Comparison of ENCODE assay signal across 19 cellular contexts in genomic region chr1:2454227-2454626, GRCh38. TPM values are rescaled to one million over a fixed set of nuclear protein-coding genes. Genes with fewer than 3 reads are reported as not detected.
DNase-seq lines count a peak whose midpoint lies in the region; ATAC-seq and TF ChIP-seq lines count a peak whose summit lies in the region.
"Had no signal": no experiment of that assay in that cellular context is flagged by ENCODE, and none has a peak within 500 bp of the region (broad histone marks: within the 10 kb centered on the region; RNA-seq: fewer than 3 reads in every experiment).

No MANE protein-coding gene starts in this region.

- dilution Hi-C loops in mammary epithelial cell (cut with HindIII; ENCODE audit: low sequenced_read_pairs) = no loop called here

- H3K4me2 ChIP-seq in mammary epithelial cell (ENCODE audit: insufficient read depth, low read depth, low read length) = peak overlapping the region; percentile 52
- H3K4me2 ChIP-seq: GM23338 had no signal

- H3K4me3 ChIP-seq in mammary epithelial cell (replicated peaks in 1 of 3; ENCODE audit: insufficient read depth in 1 of 3, low read depth in 2 of 3, low read length in 3 of 3) = no peak overlapping the region
- H3K4me3 ChIP-seq in breast epithelium = no peak overlapping the region
- no peak overlapping the region for H3K4me3 ChIP-seq in Panc1 (ENCODE audit: low read depth in 2 of 2, low read length in 2 of 2)
- H3K4me3 ChIP-seq in dorsolateral prefrontal cortex = no peak overlapping the region
- H3K4me3 ChIP-seq: GM23338, HAP-1 had no signal

- no peak overlapping the region for H2AFZ ChIP-seq in mammary epithelial cell (ENCODE audit: low read depth, low read length)
- H2AFZ ChIP-seq: GM23338 had no signal

- BruUV-seq in mammary epithelial cell (replicated peaks; lab: Mats Ljungman, UMichigan) = no TSS peak
- no TSS peak for BruUV-seq in Panc1 (replicated peaks; lab: Mats Ljungman, UMichigan)

- peaks cover 58% of the 10 kb centered on the region for H3K4me1 ChIP-seq in mammary epithelial cell (ENCODE audit: insufficient read depth, low read length)
- no peaks in the 10 kb centered on the region for H3K4me1 ChIP-seq in breast epithelium
- peaks cover 91% of the 10 kb centered on the region for H3K4me1 ChIP-seq in Panc1 (ENCODE audit: control insufficient read depth, insufficient read depth, low read length)
- H3K4me1 ChIP-seq: HAP-1 had no signal

- no peak overlapping the region for H3K27ac ChIP-seq in mammary epithelial cell (ENCODE audit: insufficient read depth, low read depth, low read length)
- no peak overlapping the region for H3K27ac ChIP-seq in breast epithelium
- H3K27ac ChIP-seq in Panc1 (ENCODE audit: low read length) = peak overlapping the region; percentile 95
- H3K27ac ChIP-seq in dorsolateral prefrontal cortex = peak overlapping the region in 48 of 59 donors; percentile 3 to 98 (median 90)
- peak overlapping the region; percentile 99 for H3K27ac ChIP-seq in substantia nigra (ENCODE audit: low read depth, low read length, poor library complexity, severe bottlenecking)
- H3K27ac ChIP-seq: 22Rv1 had no signal

- POLR2A ChIA-PET in Panc1 (lab: Charles Lee) = no interaction called here

- H3K9ac ChIP-seq in mammary epithelial cell (ENCODE audit: insufficient read depth, low read length) = no peak overlapping the region

- ATAC-seq in Panc1 = no peak
- ATAC-seq in HG03457 (IDR thresholded peaks at IDR 0.05; ENCODE audit: unreplicated experiment) = no peak
- no peak for ATAC-seq in HG03442 (IDR thresholded peaks at IDR 0.05; ENCODE audit: unreplicated experiment)
- ATAC-seq: CD8-positive, alpha-beta T cell; GM23338 had no signal

- 98% methylated on average over 5 of the region's 10 CpGs for WGBS in mammary epithelial cell (ENCODE audit: low coverage, missing lambda C conversion rate)

- H3K9me3 ChIP-seq in mammary epithelial cell (replicated peaks; ENCODE audit: insufficient read depth, low read length) (no peaks in the 10 kb centered on the region), breast epithelium (no peaks in the 10 kb centered on the region), Panc1 (ENCODE audit: control insufficient read depth, insufficient read depth, low read depth, low read length) (no peaks in the 10 kb centered on the region)
- H3K9me3 ChIP-seq: HAP-1 had no signal

- TF ChIP-seq POLR2A in breast epithelium (IDR thresholded peaks at IDR 0.05) = no peak

- no peaks in the 10 kb centered on the region for H3K27me3 ChIP-seq in mammary epithelial cell (ENCODE audit: insufficient read depth, low read length)
- peaks cover 0 to 57% of the 10 kb centered on the region in 2 donors for H3K27me3 ChIP-seq in breast epithelium
- no peaks in the 10 kb centered on the region for H3K27me3 ChIP-seq in Panc1 (ENCODE audit: control insufficient read depth, insufficient read depth, low read length)
- peaks cover 0 to 10% (median 0%) of the 10 kb centered on the region in 45 donors for H3K27me3 ChIP-seq in dorsolateral prefrontal cortex

- H3K79me2 ChIP-seq in mammary epithelial cell (ENCODE audit: insufficient read depth, low read length) = peaks cover 89% of the 10 kb centered on the region

- in situ Hi-C loops in mammary epithelial cell (cut with MboI; ENCODE audit: low sequenced_read_pairs in 2 of 2) = no loop called here
- in situ Hi-C loops in Panc1 (cut with HindIII; ENCODE audit: low pct_unique_long_range_greater_than_20kb, low sequenced_read_pairs) = no loop called here

- CTCF ChIA-PET in mammary epithelial cell (lab: Charles Lee; ENCODE audit: low non-redundant PET) (no interaction called here), Panc1 (lab: Charles Lee) (no interaction called here)

- H3K36me3 ChIP-seq in mammary epithelial cell (ENCODE audit: insufficient read depth, low read length) = no peaks in the 10 kb centered on the region
- no peaks in the 10 kb centered on the region for H3K36me3 ChIP-seq in breast epithelium
- H3K36me3 ChIP-seq in Panc1 (ENCODE audit: control insufficient read depth, insufficient read depth, low read length) = no peaks in the 10 kb centered on the region
- H3K36me3 ChIP-seq: HAP-1 had no signal

- no peak for TF ChIP-seq CTCF in mammary epithelial cell (conservative IDR thresholded peaks at IDR 0.05 in 1 of 2, IDR thresholded peaks at IDR 0.05 in 1 of 2; ENCODE audit: extremely low read depth in 1 of 2, insufficient read depth in 1 of 2, low read depth in 1 of 2, low read length in 2 of 2)
- no peak for TF ChIP-seq CTCF in breast epithelium (IDR thresholded peaks at IDR 0.05)
- no peak for TF ChIP-seq CTCF in Panc1 (IDR thresholded peaks at IDR 0.05)
- TF ChIP-seq CTCF in dorsolateral prefrontal cortex (IDR thresholded peaks at IDR 0.05 in 54 of 56, conservative IDR thresholded peaks at IDR 0.05 in 2 of 56; ENCODE audit: low read depth in 1 of 56, partially characterized antibody in 56 of 56) = no peak

- H4K20me1 ChIP-seq in mammary epithelial cell (ENCODE audit: insufficient read depth, low read length) = peaks cover 3% of the 10 kb centered on the region

- DNase-seq in mammary epithelial cell = no peak
- DNase-seq in breast epithelium (ENCODE audit: low spot score in 2 of 2) = no peak
- DNase-seq in Panc1 (ENCODE audit: low read depth, low spot score) = no peak
- DNase-seq in dorsolateral prefrontal cortex = no peak
- no peak for DNase-seq in substantia nigra (lab: John Stamatoyannopoulos, UW)
- DNase-seq in GM03348 (ENCODE audit: low spot score) = no peak
- DNase-seq: AML-193; C1 segment of cervical spinal cord; CD8-positive, alpha-beta T cell; COR-L47; DMS153; DMS79 treated with DMSO at 0.1 percent for 48 hours; EL; HFFc6 had no signal

- intact Hi-C loops in mammary epithelial cell (cut with micrococcal nuclease) = no loop called here
- intact Hi-C loops in breast epithelium (cut with DNase I; ENCODE audit: low total_unique reads) = no loop called here
- intact Hi-C loops in Panc1 (cut with micrococcal nuclease; ENCODE audit: unreplicated experiment) = no loop called here
- intact Hi-C loops in dorsolateral prefrontal cortex (cut with DNase I) = loop anchor here in 1 of 2 donors (5.0 kb wide), 1 partner anchor 73 kb away; the partner anchor contains the start of gene PANK4

RNA-seq across cellular contexts. Expression of gene PLCH2, which starts 21.9 kb away (rescaled TPM):
- total RNA-seq in mammary epithelial cell = 100 to 1,000 TPM; 113 to 157 TPM
- 56.2 TPM for polyA plus RNA-seq in mammary epithelial cell
- polyA minus RNA-seq in mammary epithelial cell = 36.6 TPM
- 10 to 100 TPM in 2 of 3 donors, under 1 TPM in 1; 0.16 to 12.0 (median 10.2) TPM for total RNA-seq in breast epithelium
- total RNA-seq in Panc1 (2021; ENCODE audit: unreplicated experiment) = 41.2 TPM
- polyA plus RNA-seq in Panc1 (2012; ENCODE audit: insufficient read length) = 69.7 TPM
- 10 to 100 TPM; 15.5 to 43.3 (median 25.0) TPM for total RNA-seq in dorsolateral prefrontal cortex
- polyA plus RNA-seq: GM23338 had no signal

RNA-seq across cellular contexts. Expression of gene PEX10, which starts 41.9 kb away (rescaled TPM):
- total RNA-seq in mammary epithelial cell (10 to 100 TPM; 29.5 to 32.8 TPM), breast epithelium (10 to 100 TPM; 23.3 to 37.4 (median 24.1) TPM), Panc1 (2021; ENCODE audit: unreplicated experiment) (49.8 TPM), dorsolateral prefrontal cortex (10 to 100 TPM; 15.4 to 34.4 (median 24.5) TPM)
- polyA plus RNA-seq in mammary epithelial cell = 22.4 TPM
- 10.7 TPM for polyA minus RNA-seq in mammary epithelial cell
- 69.0 TPM for polyA plus RNA-seq in Panc1 (2012; ENCODE audit: insufficient read length)

Comparison
In these comparisons a context has a peak if more than half of its experiments do, and no peak if none do; other contexts are left out.
1. H3K27ac ChIP-seq: peak in Panc1 (single experiment), dorsolateral prefrontal cortex (48 of 59) and substantia nigra (single experiment); none in mammary epithelial cell (single experiment) and breast epithelium (0 of 2).